15 cellular contexts compared by ENCODE assay signal in the genomic region with DNA sequence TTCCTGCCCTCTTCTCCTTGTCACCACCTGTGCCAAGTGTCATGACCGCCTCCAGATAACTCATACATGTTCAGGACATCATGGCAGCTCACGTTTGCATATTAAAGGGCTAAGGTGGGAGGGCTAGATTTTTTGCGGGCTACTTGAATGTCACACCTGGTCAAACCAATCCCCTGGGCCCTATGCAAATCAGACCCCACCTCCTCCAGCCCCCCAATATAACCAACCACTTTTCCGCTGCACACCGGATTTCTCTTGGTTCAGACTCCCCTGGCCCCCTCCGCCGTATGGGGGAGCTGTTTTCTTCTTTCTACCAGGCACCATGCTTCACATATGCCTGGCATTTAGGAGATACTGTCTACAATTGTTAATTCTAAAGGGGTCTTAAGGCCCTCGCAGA. TPM values are rescaled to one million over a fixed set of nuclear protein-coding genes. Genes with fewer than 3 reads are reported as not detected.
DNase-seq lines count a peak whose midpoint lies in the region; ATAC-seq lines count a peak whose summit lies in the region.
"Had no signal": no experiment of that assay in that cellular context is flagged by ENCODE, and none has a peak within 500 bp of the region (broad histone marks: within the 10 kb centered on the region; RNA-seq: fewer than 3 reads in every experiment).

No MANE protein-coding gene starts in this region.

- no peak overlapping the region for H3K9ac ChIP-seq in iPS-15b (ENCODE audit: low read depth, low read length)

- H3K27ac Mint-ChIP-seq in activated T-helper 2 cell treated with anti-CD3 and anti-CD28 coated beads, Interferon-gamma antibody, Interleukin-2, Interleukin-4, amounts not matched to agents 10 μg/mL and 5 μg/mL and 100 μg/mL, durations not matched to agents 14 hours and 24 hours and 36 hours: no peak overlapping the region

- H3K36me3 Mint-ChIP-seq in activated T-helper 2 cell treated with anti-CD3 and anti-CD28 coated beads, Interferon-gamma antibody, Interleukin-2, Interleukin-4, amounts not matched to agents 10 μg/mL and 5 μg/mL and 100 μg/mL, durations not matched to agents 14 hours and 24 hours and 36 hours (ENCODE audit: low read depth): no peaks in the 10 kb centered on the region
- H3K36me3 Mint-ChIP-seq: brain had no signal

- H3K27me3 ChIP-seq in iPS-15b (ENCODE audit: control insufficient read depth, insufficient read depth, low read length): no peaks in the 10 kb centered on the region
- H3K27me3 ChIP-seq: dorsolateral prefrontal cortex had no signal

- peak; percentile 7 for DNase-seq in NCI-H748 (lab: John Stamatoyannopoulos, UW; ENCODE audit: unreplicated experiment)
- DNase-seq in NCI-H748 treated with DMSO at 0.1 percent for 48 hours (lab: John Stamatoyannopoulos, UW): no peak
- DNase-seq in SW480 (ENCODE audit: low spot score): no peak
- DNase-seq in activated T-helper 2 cell treated with anti-CD3 and anti-CD28 coated beads, Interferon-gamma antibody, Interleukin-2, Interleukin-4, amounts not matched to agents 10 μg/mL and 5 μg/mL and 100 μg/mL, durations not matched to agents 14 hours and 24 hours and 36 hours (ENCODE audit: low spot score): no peak
- DNase-seq: activated naive CD4-positive, alpha-beta T cell treated with Interleukin-2 at 50 U/mL for 16 hours; MM.1S; mucosa of descending colon; OCI-M1; stimulated activated CD4-positive, alpha-beta T cell treated with anti-CD3 and anti-CD28 coated beads, Interleukin-15, amount 100 ng/mL, for 24 hours had no signal

- peak overlapping the region; percentile 6 for H3K4me3 ChIP-seq in iPS-15b (ENCODE audit: low read depth, low read length)
- H3K4me3 ChIP-seq: dorsolateral prefrontal cortex, mucosa of descending colon, thoracic aorta had no signal

- H3K4me1 ChIP-seq in iPS-15b (ENCODE audit: control insufficient read depth, insufficient read depth, low read length): peaks cover 13% of the 10 kb centered on the region

- intact Hi-C loops in activated T-helper 2 cell treated with anti-CD3 and anti-CD28 coated beads, Interferon-gamma antibody, Interleukin-2, Interleukin-4, amounts not matched to agents 10 μg/mL and 5 μg/mL and 100 μg/mL, durations not matched to agents 14 hours and 24 hours and 36 hours (cut with micrococcal nuclease): no loop called here

- no peaks in the 10 kb centered on the region for H3K9me3 Mint-ChIP-seq in activated T-helper 2 cell treated with anti-CD3 and anti-CD28 coated beads, Interferon-gamma antibody, Interleukin-2, Interleukin-4, amounts not matched to agents 10 μg/mL and 5 μg/mL and 100 μg/mL, durations not matched to agents 14 hours and 24 hours and 36 hours
- H3K9me3 Mint-ChIP-seq: brain had no signal

- peaks cover 4% of the 10 kb centered on the region for H3K27me3 Mint-ChIP-seq in activated T-helper 2 cell treated with anti-CD3 and anti-CD28 coated beads, Interferon-gamma antibody, Interleukin-2, Interleukin-4, amounts not matched to agents 10 μg/mL and 5 μg/mL and 100 μg/mL, durations not matched to agents 14 hours and 24 hours and 36 hours (ENCODE audit: low read depth)

- peaks cover 34% of the 10 kb centered on the region for H3K4me1 Mint-ChIP-seq in activated T-helper 2 cell treated with anti-CD3 and anti-CD28 coated beads, Interferon-gamma antibody, Interleukin-2, Interleukin-4, amounts not matched to agents 10 μg/mL and 5 μg/mL and 100 μg/mL, durations not matched to agents 14 hours and 24 hours and 36 hours (ENCODE audit: low read depth)

- ATAC-seq in esophagus mucosa: no peak
- ATAC-seq: SK-N-SH treated with all-trans-retinoic acid at 6 μM for 48 hours had no signal

- H3K4me3 Mint-ChIP-seq in activated T-helper 2 cell treated with anti-CD3 and anti-CD28 coated beads, Interferon-gamma antibody, Interleukin-2, Interleukin-4, amounts not matched to agents 10 μg/mL and 5 μg/mL and 100 μg/mL, durations not matched to agents 14 hours and 24 hours and 36 hours (ENCODE audit: low read depth): no peak overlapping the region
- H3K4me3 Mint-ChIP-seq: brain had no signal

- H3K9me3 ChIP-seq in iPS-15b (ENCODE audit: control insufficient read depth, insufficient read depth, low read length): no peaks in the 10 kb centered on the region
- H3K9me3 ChIP-seq: mucosa of descending colon, thoracic aorta had no signal

- H3K36me3 ChIP-seq in iPS-15b (ENCODE audit: control insufficient read depth, insufficient read depth, low read length): no peaks in the 10 kb centered on the region
- H3K36me3 ChIP-seq: thoracic aorta had no signal

RNA-seq across cellular contexts. Expression of a gene that starts 12.6 kb away (rescaled TPM):
- total RNA-seq in esophagus mucosa: 0.12 TPM
- total RNA-seq in activated T-helper 2 cell treated with anti-CD3 and anti-CD28 coated beads, Interferon-gamma antibody, Interleukin-2, Interleukin-4, amounts not matched to agents 10 μg/mL and 5 μg/mL and 100 μg/mL, durations not matched to agents 14 hours and 24 hours and 36 hours: 0.09 and 0.11 TPM in 2 replicates

RNA-seq across cellular contexts. Expression of a gene that starts 47.2 kb away (rescaled TPM):
- 50.1 TPM for total RNA-seq in esophagus mucosa
- total RNA-seq in activated T-helper 2 cell treated with anti-CD3 and anti-CD28 coated beads, Interferon-gamma antibody, Interleukin-2, Interleukin-4, amounts not matched to agents 10 μg/mL and 5 μg/mL and 100 μg/mL, durations not matched to agents 14 hours and 24 hours and 36 hours: 115 and 128 TPM in 2 replicates

RNA-seq across cellular contexts. Expression of a gene that starts 48.1 kb away (rescaled TPM):
- 72.7 TPM for total RNA-seq in esophagus mucosa
- 148 and 160 TPM in 2 replicates for total RNA-seq in activated T-helper 2 cell treated with anti-CD3 and anti-CD28 coated beads, Interferon-gamma antibody, Interleukin-2, Interleukin-4, amounts not matched to agents 10 μg/mL and 5 μg/mL and 100 μg/mL, durations not matched to agents 14 hours and 24 hours and 36 hours
